Comparison of ENCODE assay signal across 9 cellular contexts in the genomic region with DNA sequence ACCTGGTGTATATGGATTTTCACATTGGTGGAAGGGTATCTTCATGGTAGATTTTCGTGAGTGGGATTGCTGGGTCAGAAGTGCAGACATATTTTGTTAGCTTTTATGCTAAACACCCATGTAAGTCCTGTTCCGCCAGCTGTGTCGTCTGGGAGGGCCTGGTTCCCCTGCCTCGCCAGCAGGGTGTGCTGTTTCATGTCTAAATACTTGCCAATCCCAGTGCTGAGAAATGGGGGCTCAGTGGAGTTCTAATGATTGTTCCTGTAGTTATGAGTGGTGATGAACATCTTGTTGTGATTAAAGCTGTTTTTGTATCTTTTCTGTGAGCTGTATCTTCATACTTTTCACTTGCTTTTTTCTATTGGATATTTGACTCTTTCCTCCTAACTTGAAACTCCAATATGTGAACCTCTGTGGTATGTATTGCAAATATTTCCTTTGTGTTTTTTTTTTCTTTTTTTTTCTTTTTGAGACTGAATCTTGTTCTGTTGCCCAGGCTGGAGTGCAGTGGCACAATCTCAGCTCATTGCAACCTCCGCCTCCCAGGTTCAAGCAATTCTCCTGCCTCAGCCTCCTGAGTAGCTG. TPM values are rescaled to one million over a fixed set of nuclear protein-coding genes. Genes with fewer than 3 reads are reported as not detected.
A peak's percentile ranks its signal among the peaks of the same experiment; 100 is the strongest.
DNase-seq lines count a peak whose midpoint lies in the region; ATAC-seq and TF ChIP-seq lines count a peak whose summit lies in the region.
"Had no signal": no experiment of that assay in that cellular context is flagged by ENCODE, and none has a peak within 500 bp of the region (broad histone marks: within the 10 kb centered on the region; RNA-seq: fewer than 3 reads in every experiment).

No MANE protein-coding gene starts in this region.

- H3K4me3 Mint-ChIP-seq in osteocyte (ENCODE audit: unreplicated experiment) = peak overlapping the region; percentile 21

- H4K20me1 ChIP-seq in DND-41 (ENCODE audit: insufficient read depth, low read length) = peaks cover 67% of the 10 kb centered on the region

- H3K36me3 Mint-ChIP-seq in osteocyte (ENCODE audit: unreplicated experiment) = peaks cover 3% of the 10 kb centered on the region

- H3K27ac ChIP-seq in DND-41 (ENCODE audit: low read length) (no peak overlapping the region), VCaP (peak overlapping the region; percentile 64), epithelial cell of prostate (peak overlapping the region; percentile 42)

- TF ChIP-seq CTCF in DND-41 (IDR thresholded peaks at IDR 0.05; ENCODE audit: borderline replicate concordance, extremely low read depth, low read length, poor library complexity, severe bottlenecking) (peak; percentile 90), VCaP (conservative IDR thresholded peaks at IDR 0.05) (peak; percentile 73), osteocyte (IDR thresholded peaks at IDR 0.05) (peak; percentile 77)

- peaks cover 93% of the 10 kb centered on the region for H3K79me2 ChIP-seq in DND-41 (ENCODE audit: insufficient read depth, low read length)

- no peaks in the 10 kb centered on the region for H3K27me3 Mint-ChIP-seq in osteocyte (ENCODE audit: unreplicated experiment)

- H3K4me1 Mint-ChIP-seq in osteocyte (ENCODE audit: unreplicated experiment) = peaks cover 29% of the 10 kb centered on the region

- H3K36me3 ChIP-seq in DND-41 (ENCODE audit: insufficient read depth, low read length) = peaks cover 21% of the 10 kb centered on the region

- H3K27ac Mint-ChIP-seq in osteocyte (ENCODE audit: unreplicated experiment) = peak overlapping the region; percentile 81

- ATAC-seq in DND-41 (ENCODE audit: insufficient read depth, low read depth) = peak; percentile 87
- ATAC-seq in HG03280 (IDR thresholded peaks at IDR 0.05; ENCODE audit: unreplicated experiment) = no peak
- ATAC-seq in HG02571 (IDR thresholded peaks at IDR 0.05; ENCODE audit: unreplicated experiment) = no peak
- ATAC-seq: right cardiac atrium had no signal

- no peak overlapping the region for H3K4me2 ChIP-seq in DND-41 (ENCODE audit: insufficient read depth, low read length)

- DNase-seq in DND-41 (peak; percentile 60), HUDEP-2 (lab: John Stamatoyannopoulos, UW; ENCODE audit: unreplicated experiment in 76 of 76) (peak in 49 of 76 experiments; percentile 19 to 72 (median 47)), epithelial cell of prostate (ENCODE audit: low read depth, low spot score) (no peak), osteocyte (ENCODE audit: extremely low spot score, unreplicated experiment) (no peak), ecto neural progenitor cell (ENCODE audit: low spot score) (no peak)

- H3K9ac ChIP-seq in DND-41 (ENCODE audit: low read depth, low read length) = no peak overlapping the region

- no peak overlapping the region for H2AFZ ChIP-seq in DND-41 (ENCODE audit: low read depth, low read length)

- H3K4me1 ChIP-seq in DND-41 (ENCODE audit: insufficient read depth, low read length) = no peaks in the 10 kb centered on the region

- H3K9me3 Mint-ChIP-seq in osteocyte (ENCODE audit: unreplicated experiment) = no peaks in the 10 kb centered on the region

- H3K4me3 ChIP-seq in DND-41 (ENCODE audit: low read depth in 1 of 2, low read length in 2 of 2) = no peak overlapping the region

- H3K9me3 ChIP-seq in DND-41 (ENCODE audit: insufficient read depth, low read length, severe bottlenecking) = no peaks in the 10 kb centered on the region

- no peaks in the 10 kb centered on the region for H3K27me3 ChIP-seq in DND-41 (ENCODE audit: insufficient read depth, low read length, poor library complexity)

RNA-seq across cellular contexts. Expression of gene KDM4B, which starts 32.7 kb away (rescaled TPM):
- total RNA-seq in osteocyte = 48.4 and 49.0 TPM in 2 replicates

Comparison
In these comparisons a context has a peak if more than half of its experiments do, and no peak if none do; other contexts are left out.
1. DNase-seq: peak in DND-41 (single experiment) and HUDEP-2 (49 of 76); none in epithelial cell of prostate (single experiment), osteocyte (single experiment) and ecto neural progenitor cell (single experiment).
2. Peak in every context shown above with its lines, with median percentiles within 50 percentile points of each other: CTCF ChIP-seq.